ENCODE assay signal across 1 cellular context in the genomic region with DNA sequence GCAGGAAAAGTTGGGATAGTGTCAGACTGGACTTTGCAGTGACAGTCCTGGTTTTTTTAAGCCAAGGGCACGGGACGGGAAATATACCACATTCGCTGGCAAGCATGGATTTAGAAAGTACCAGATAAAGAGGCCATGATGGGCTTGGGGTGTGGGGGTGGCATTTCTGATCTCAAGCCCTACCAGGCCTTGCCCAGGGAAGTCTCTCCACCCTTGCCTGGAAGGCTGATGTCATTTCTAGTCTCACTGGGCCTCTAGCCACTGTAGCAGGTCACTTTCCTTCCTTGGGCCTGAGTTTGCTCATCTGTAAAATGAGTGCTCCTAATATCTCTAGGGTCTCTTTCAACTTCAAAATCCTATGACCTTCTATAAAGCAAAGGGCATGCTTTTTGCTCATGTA.
TF ChIP-seq lines count a peak whose summit lies in the region.

No MANE protein-coding gene starts in this region.

TF ChIP-seq in H1, 55 proteins besides CTCF, POLR2A, EP300 and RAD21:
- TF ChIP-seq ASH2L (IDR thresholded peaks at IDR 0.05; ENCODE audit: low read length) (no peak), EZH2 (IDR thresholded peaks at IDR 0.05; ENCODE audit: low read depth, low read length, severe bottlenecking) (no peak), JUN (IDR thresholded peaks at IDR 0.05; ENCODE audit: low read depth, low read length) (no peak), TEAD4 (IDR thresholded peaks at IDR 0.05; ENCODE audit: low read depth, low read length) (no peak), BCL11A (IDR thresholded peaks at IDR 0.05; ENCODE audit: low read depth in 2 of 2, low read length in 2 of 2) (no peak), CREB1 (IDR thresholded peaks at IDR 0.05) (no peak), CEBPB (IDR thresholded peaks at IDR 0.05; ENCODE audit: low read depth, low read length) (no peak), SP1 (IDR thresholded peaks at IDR 0.05; ENCODE audit: low read depth, low read length) (no peak), KDM5A (IDR thresholded peaks at IDR 0.05; ENCODE audit: low read length) (no peak), MAFK (IDR thresholded peaks at IDR 0.05; ENCODE audit: low read depth, low read length) (no peak), BRCA1 (IDR thresholded peaks at IDR 0.05; ENCODE audit: low read depth, low read length) (no peak), SIX5 (IDR thresholded peaks at IDR 0.05; ENCODE audit: low read depth, low read length) (no peak), RNF2 (IDR thresholded peaks at IDR 0.05; ENCODE audit: borderline replicate concordance, low read depth, low read length, missing control alignments, poor library complexity, severe bottlenecking) (no peak), RFX5 (IDR thresholded peaks at IDR 0.05; ENCODE audit: borderline replicate concordance, low read depth, low read length) (no peak), NRF1 (IDR thresholded peaks at IDR 0.05; ENCODE audit: low read depth, low read length) (no peak)
